Comparison of ENCODE assay signal across 24 cellular contexts in the genomic region with DNA sequence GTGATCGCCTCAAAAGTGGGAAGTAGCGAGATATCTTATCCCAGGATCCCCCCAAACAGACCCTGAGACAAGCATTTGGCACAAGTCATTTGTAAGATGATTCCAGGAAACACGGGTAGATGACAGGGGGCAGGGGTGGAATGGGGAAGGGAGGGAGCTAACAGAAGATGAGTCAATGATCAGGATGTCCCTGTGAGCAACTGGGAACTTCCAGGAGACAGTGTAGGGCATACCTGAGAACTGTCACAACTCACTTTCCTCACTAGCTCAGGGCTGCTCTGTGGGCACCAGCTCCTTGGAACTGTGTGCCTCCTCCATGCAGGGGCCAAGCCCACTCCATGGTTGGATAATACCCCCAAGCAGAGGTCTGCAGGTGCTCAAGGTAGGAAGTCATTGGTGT. TPM values are rescaled to one million over a fixed set of nuclear protein-coding genes. Genes with fewer than 3 reads are reported as not detected.
"Had no signal": no experiment of that assay in that cellular context is flagged by ENCODE, and none has a peak within 500 bp of the region (broad histone marks: within the 10 kb centered on the region; RNA-seq: fewer than 3 reads in every experiment).

No MANE protein-coding gene starts in this region.

- H3K9me3 ChIP-seq: SK-N-SH had no signal

- H3K27ac ChIP-seq: HL-60, KMS-11, RWPE1 had no signal

- H3K4me2 ChIP-seq: KMS-11, SK-N-SH had no signal

- ATAC-seq: K562, Panc1 had no signal

- DNase-seq: Kasumi-1, MM.1S, NCI-H1092 treated with DMSO at 0.1 percent for 48 hours, NCI-H1436, NCI-H187, NCI-H2029, NCI-H2081 treated with DMSO at 0.1 percent for 48 hours, NCI-H2171, NCI-H226, NCI-H446, NCI-H510A, NCI-H524 treated with DMSO at 0.1 percent for 48 hours, NCI-H69, NCI-H774, SHP77, SK-N-SH had no signal

- FAIRE-seq: HTR-8/SVneo, K562 had no signal

- H3K9ac ChIP-seq: KMS-11, SK-N-SH had no signal

- H3K4me3 ChIP-seq: K562 had no signal

RNA-seq across cellular contexts. Expression of gene VSX1, which starts 38.5 kb away (rescaled TPM):
- total RNA-seq: K562, SK-MEL-5 had no signal
- polyA plus RNA-seq: IgD-negative memory B cell, K562, SK-N-SH had no signal
